17 cellular contexts compared by ENCODE assay signal in genomic region chr11:92789761-92790160, GRCh38.
DNase-seq lines count a peak whose midpoint lies in the region; ATAC-seq and TF ChIP-seq lines count a peak whose summit lies in the region.
"Had no signal": no experiment of that assay in that cellular context is flagged by ENCODE, and none has a peak within 500 bp of the region (broad histone marks: within the 10 kb centered on the region; RNA-seq: fewer than 3 reads in every experiment).

No MANE protein-coding gene starts in this region.

- no peak overlapping the region for H3K4me2 ChIP-seq in hepatocyte

- no peak overlapping the region for H3K4me3 ChIP-seq in hepatocyte

- TF ChIP-seq CTCF in hepatocyte (IDR thresholded peaks at IDR 0.05; ENCODE audit: poor library complexity), result no peak

- no peaks in the 10 kb centered on the region for H3K9me3 ChIP-seq in hepatocyte (ENCODE audit: low read depth)
- H3K9me3 ChIP-seq: BE2C, Caco-2 had no signal

- no peak overlapping the region for H3K27ac ChIP-seq in hepatocyte

- H3K27me3 ChIP-seq in hepatocyte, result peaks cover 2% of the 10 kb centered on the region
- H3K27me3 ChIP-seq: BE2C had no signal

- peak; percentile 13 for DNase-seq in NCI-H2227 (lab: John Stamatoyannopoulos, UW; ENCODE audit: unreplicated experiment)
- peak; percentile 12 for DNase-seq in hepatocyte (ENCODE audit: low spot score)
- peak; percentile 77 for DNase-seq in putamen (ENCODE audit: low spot score)
- DNase-seq in NCI-H1436 treated with DMSO at 0.1 percent for 48 hours (lab: John Stamatoyannopoulos, UW), result no peak
- no peak for DNase-seq in T1000 (lab: John Stamatoyannopoulos, UW)
- DNase-seq: ACHN; BE2C; C1 segment of cervical spinal cord; Caco-2; CD4-positive, alpha-beta T cell; GDM1; GOT3; H7; HFFc6 had no signal

- no peaks in the 10 kb centered on the region for H3K4me1 ChIP-seq in hepatocyte (ENCODE audit: insufficient read depth)
- H3K4me1 ChIP-seq: BE2C, Caco-2 had no signal

- H3K9me2 ChIP-seq in hepatocyte (replicated peaks; ENCODE audit: insufficient read depth), result no peaks in the 10 kb centered on the region

- WGBS in hepatocyte (ENCODE audit: low lambda C conversion rate, missing lambda C conversion rate), result 66% methylated on average over 9 of the region's 9 CpGs

- no peaks in the 10 kb centered on the region for H4K20me1 ChIP-seq in hepatocyte (ENCODE audit: insufficient read depth, poor library complexity, severe bottlenecking)

- no peaks in the 10 kb centered on the region for H3K79me2 ChIP-seq in hepatocyte

- H2AFZ ChIP-seq in hepatocyte, result no peak overlapping the region

- H3K36me3 ChIP-seq in hepatocyte (replicated peaks; ENCODE audit: insufficient read depth, low read depth), result no peaks in the 10 kb centered on the region
- H3K36me3 ChIP-seq: BE2C had no signal

- ATAC-seq in GM18867 (IDR thresholded peaks at IDR 0.05; ENCODE audit: unreplicated experiment), result no peak
- ATAC-seq: HCT116, HepG2 had no signal

Comparison
In these comparisons a context has a peak if more than half of its experiments do, and no peak if none do; other contexts are left out.
1. DNase-seq: peak in NCI-H2227 (single experiment), hepatocyte (single experiment) and putamen (single experiment); none in NCI-H1436 treated with DMSO at 0.1 percent for 48 hours (single experiment) and T1000 (single experiment).